ENCODE assay signal across 26 cellular contexts in the genomic region with DNA sequence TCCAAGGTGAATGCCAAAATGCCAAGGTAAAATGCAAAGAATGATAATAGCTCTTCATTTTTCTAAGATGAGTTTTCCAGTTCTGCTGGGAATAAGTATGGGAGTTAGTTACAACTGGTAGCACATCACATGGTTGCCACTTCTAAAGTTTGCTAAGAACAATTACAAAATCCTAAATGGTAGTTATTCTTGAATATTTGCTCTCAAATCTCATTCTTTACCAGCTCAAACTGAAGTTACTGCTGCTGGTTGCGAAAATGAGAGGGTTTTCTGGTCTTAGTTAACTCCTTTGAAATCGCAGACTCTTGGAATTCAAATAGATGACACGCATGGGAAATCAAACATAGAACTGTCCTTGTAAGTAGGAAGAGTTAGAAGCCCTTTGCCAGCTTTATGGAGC.
DNase-seq lines count a peak whose midpoint lies in the region; ATAC-seq and TF ChIP-seq lines count a peak whose summit lies in the region.
"Had no signal": no experiment of that assay in that cellular context is flagged by ENCODE, and none has a peak within 500 bp of the region (broad histone marks: within the 10 kb centered on the region; RNA-seq: fewer than 3 reads in every experiment).

No MANE protein-coding gene starts in this region.

- H3K36me3 ChIP-seq in PC-9 (ENCODE audit: low read depth) = no peaks in the 10 kb centered on the region
- H3K36me3 ChIP-seq: HAP-1, MG63, SJCRH30 had no signal

- CTCF ChIA-PET in PC-9 (lab: Charles Lee) = no interaction called here

- POLR2A ChIA-PET in PC-9 (lab: Charles Lee; ENCODE audit: unreplicated experiment) = no interaction called here

- H3K9me3 ChIP-seq in PC-9 (ENCODE audit: insufficient read depth, low read depth) = no peaks in the 10 kb centered on the region
- H3K9me3 ChIP-seq: HAP-1, MG63, SJCRH30 had no signal

- H3K4me3 ChIP-seq in PC-9 = no peak overlapping the region
- H3K4me3 ChIP-seq: GM23338, HAP-1, MG63, SJCRH30 had no signal

- no peak overlapping the region for H3K4me3 Mint-ChIP-seq in activated T-helper 1 cell treated with anti-CD3 and anti-CD28 coated beads, Interleukin-12 subunit alpha, Interleukin-12 subunit beta, Interleukin-2, Interleukin-4 antibody, amounts not matched to agents 30 ng/mL and 10 ng/mL and 1 ng/mL, durations not matched to agents 14 hours and 24 hours and 36 hours
- H3K4me3 Mint-ChIP-seq: B cell; CD8-positive, alpha-beta T cell; GM23338; HFFc6 had no signal

- ATAC-seq in HG03565 (IDR thresholded peaks at IDR 0.05; ENCODE audit: unreplicated experiment) = no peak
- ATAC-seq: CD8-positive, alpha-beta T cell; GM23338; PC-3; Right ventricle myocardium inferior; SK-N-SH treated with all-trans-retinoic acid at 6 μM for 48 hours had no signal

- no peaks in the 10 kb centered on the region for H3K36me3 Mint-ChIP-seq in activated T-helper 1 cell treated with anti-CD3 and anti-CD28 coated beads, Interleukin-12 subunit alpha, Interleukin-12 subunit beta, Interleukin-2, Interleukin-4 antibody, amounts not matched to agents 30 ng/mL and 10 ng/mL and 1 ng/mL, durations not matched to agents 14 hours and 24 hours and 36 hours (ENCODE audit: low read depth)
- H3K36me3 Mint-ChIP-seq: CD8-positive, alpha-beta T cell had no signal

- H3K4me1 Mint-ChIP-seq in activated T-helper 1 cell treated with anti-CD3 and anti-CD28 coated beads, Interleukin-12 subunit alpha, Interleukin-12 subunit beta, Interleukin-2, Interleukin-4 antibody, amounts not matched to agents 30 ng/mL and 10 ng/mL and 1 ng/mL, durations not matched to agents 14 hours and 24 hours and 36 hours (ENCODE audit: low read depth) = no peaks in the 10 kb centered on the region
- H3K4me1 Mint-ChIP-seq: B cell, GM23338 had no signal

- H2AFZ ChIP-seq in PC-9 = 0 out of 2 replicates have a peak overlapping the region, but pooled peaks have one; percentile 40
- H2AFZ ChIP-seq: GM23338 had no signal

- no peaks in the 10 kb centered on the region for H3K9me2 ChIP-seq in PC-9 (ENCODE audit: insufficient read depth)

- no peak overlapping the region for H3K4me2 ChIP-seq in PC-9
- H3K4me2 ChIP-seq: GM23338 had no signal

- H3K27ac Mint-ChIP-seq in activated T-helper 1 cell treated with anti-CD3 and anti-CD28 coated beads, Interleukin-12 subunit alpha, Interleukin-12 subunit beta, Interleukin-2, Interleukin-4 antibody, amounts not matched to agents 30 ng/mL and 10 ng/mL and 1 ng/mL, durations not matched to agents 14 hours and 24 hours and 36 hours = no peak overlapping the region
- H3K27ac Mint-ChIP-seq: B cell; CD8-positive, alpha-beta T cell; GM23338; HFFc6 had no signal

- no peak overlapping the region for H3K27ac ChIP-seq in PC-9
- H3K27ac ChIP-seq: C4-2B, SJCRH30 had no signal

- no peaks in the 10 kb centered on the region for H3K9me3 Mint-ChIP-seq in activated T-helper 1 cell treated with anti-CD3 and anti-CD28 coated beads, Interleukin-12 subunit alpha, Interleukin-12 subunit beta, Interleukin-2, Interleukin-4 antibody, amounts not matched to agents 30 ng/mL and 10 ng/mL and 1 ng/mL, durations not matched to agents 14 hours and 24 hours and 36 hours
- H3K9me3 Mint-ChIP-seq: CD8-positive, alpha-beta T cell; HFFc6 had no signal

- DNase-seq in DMS114 treated with DMSO at 0.1 percent for 48 hours (lab: John Stamatoyannopoulos, UW; ENCODE audit: unreplicated experiment) (peak; percentile 52), PC-9 (no peak), fibroblast of gingiva (ENCODE audit: low read depth) (peak; percentile 75), renal cortical epithelial cell (ENCODE audit: low read depth) (peak; percentile 20), epidermal melanocyte (ENCODE audit: insufficient read length, low spot score) (no peak)
- no peak for DNase-seq in effector CD4-positive, alpha-beta T cell
- DNase-seq in activated T-helper 1 cell treated with anti-CD3 and anti-CD28 coated beads, Interleukin-12 subunit alpha, Interleukin-12 subunit beta, Interleukin-2, Interleukin-4 antibody, amounts not matched to agents 30 ng/mL and 10 ng/mL and 1 ng/mL, durations not matched to agents 14 hours and 24 hours and 36 hours (ENCODE audit: low spot score) = no peak
- DNase-seq: CD8-positive, alpha-beta T cell; DMS 273 treated with DMSO at 0.1 percent for 48 hours; DMS79 treated with DMSO at 0.1 percent for 48 hours; HFFc6; KG1; MG63; NCI-H2081; NCI-H226; NCI-H510A; NCI-H69; PC-3; SJCRH30 had no signal

- BruUV-seq in PC-9 (replicated peaks; lab: Mats Ljungman, UMichigan) = no TSS peak

- no peaks in the 10 kb centered on the region for H4K20me1 ChIP-seq in PC-9 (ENCODE audit: insufficient read depth)

- H3F3A ChIP-seq in PC-9 (ENCODE audit: insufficient read depth, low read depth) = no peaks in the 10 kb centered on the region

- no peaks in the 10 kb centered on the region for H3K27me3 ChIP-seq in PC-9 (ENCODE audit: insufficient read depth, low read depth)
- H3K27me3 ChIP-seq: MG63, SJCRH30 had no signal

- H3K4me1 ChIP-seq in PC-9 (replicated peaks; ENCODE audit: insufficient read depth) = no peaks in the 10 kb centered on the region
- H3K4me1 ChIP-seq: HAP-1, SJCRH30 had no signal

- peaks cover 11% of the 10 kb centered on the region for H3K27me3 Mint-ChIP-seq in activated T-helper 1 cell treated with anti-CD3 and anti-CD28 coated beads, Interleukin-12 subunit alpha, Interleukin-12 subunit beta, Interleukin-2, Interleukin-4 antibody, amounts not matched to agents 30 ng/mL and 10 ng/mL and 1 ng/mL, durations not matched to agents 14 hours and 24 hours and 36 hours (ENCODE audit: insufficient read depth)

- intact Hi-C loops in PC-9 (cut with micrococcal nuclease; ENCODE audit: unreplicated experiment) = no loop called here
- intact Hi-C loops in activated T-helper 1 cell treated with anti-CD3 and anti-CD28 coated beads, Interleukin-12 subunit alpha, Interleukin-12 subunit beta, Interleukin-2, Interleukin-4 antibody, amounts not matched to agents 30 ng/mL and 10 ng/mL and 1 ng/mL, durations not matched to agents 14 hours and 24 hours and 36 hours (cut with micrococcal nuclease) = no loop called here

- TF ChIP-seq CTCF in PC-9 (conservative IDR thresholded peaks at IDR 0.05) = no peak

- H3K79me2 ChIP-seq in PC-9 (ENCODE audit: low read depth) = no peaks in the 10 kb centered on the region

Comparison
In these comparisons a context has a peak if more than half of its experiments do, and no peak if none do; other contexts are left out.
1. DNase-seq: peak in DMS114 treated with DMSO at 0.1 percent for 48 hours (single experiment), fibroblast of gingiva (single experiment) and renal cortical epithelial cell (single experiment); none in PC-9 (0 of 2), effector CD4-positive, alpha-beta T cell (single experiment), epidermal melanocyte (single experiment) and activated T-helper 1 cell treated with anti-CD3 and anti-CD28 coated beads, Interleukin-12 subunit alpha, Interleukin-12 subunit beta, Interleukin-2, Interleukin-4 antibody, amounts not matched to agents 30 ng/mL and 10 ng/mL and 1 ng/mL, durations not matched to agents 14 hours and 24 hours and 36 hours (single experiment).